9 cellular contexts compared by ENCODE assay signal in the genomic region with DNA sequence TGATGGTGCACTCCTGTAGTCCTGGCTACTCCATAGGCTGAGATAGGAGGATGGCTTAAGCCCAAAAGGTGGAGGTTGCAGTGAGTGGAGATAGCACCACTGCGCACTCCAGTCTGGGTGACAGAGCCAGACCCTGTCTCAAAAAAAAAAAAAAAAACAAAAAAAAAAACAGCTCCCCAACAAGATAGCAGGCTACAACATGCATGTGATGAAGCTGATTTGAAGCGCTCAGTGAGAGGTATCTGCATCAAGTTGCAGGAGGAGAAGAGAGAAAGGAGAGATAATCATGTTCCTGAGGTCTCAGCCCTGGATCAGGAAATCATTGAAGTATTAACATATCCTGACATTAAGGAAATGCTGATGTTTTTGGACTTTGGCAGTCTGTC. TPM values are rescaled to one million over a fixed set of nuclear protein-coding genes. Genes with fewer than 3 reads are reported as not detected.
DNase-seq lines count a peak whose midpoint lies in the region; ATAC-seq, FAIRE-seq and TF ChIP-seq lines count a peak whose summit lies in the region.
"Had no signal": no experiment of that assay in that cellular context is flagged by ENCODE, and none has a peak within 500 bp of the region (broad histone marks: within the 10 kb centered on the region; RNA-seq: fewer than 3 reads in every experiment).

No MANE protein-coding gene starts in this region.

- H3K27me3 Mint-ChIP-seq in activated naive CD4-positive, alpha-beta T cell treated with anti-CD3 and anti-CD28 coated beads for 36 hours (ENCODE audit: low read depth), result no peaks in the 10 kb centered on the region

- dilution Hi-C loops in endothelial cell of umbilical vein (cut with MboI; ENCODE audit: extremely low pct_ligation_motif_present, low sequenced_read_pairs), result no loop called here

- DNase-seq in activated naive CD4-positive, alpha-beta T cell treated with anti-CD3 and anti-CD28 coated beads for 36 hours, result no peak
- DNase-seq in activated naive CD4-positive, alpha-beta T cell treated with anti-CD3 and anti-CD28 coated beads, Interleukin-2, amount 50 U/mL, for 16 hours, result no peak
- DNase-seq in RKO (ENCODE audit: low spot score) (peak; percentile 13), endothelial cell of umbilical vein (ENCODE audit: low read depth, low spot score) (no peak), spleen (no peak), transverse colon (no peak), left lobe of liver (ENCODE audit: low spot score) (no peak)

- in situ Hi-C loops in transverse colon (cut with MboI; ENCODE audit: low pct_ligation_motif_present in 1 of 4, low pct_unique_long_range_greater_than_20kb in 1 of 4, low sequenced_read_pairs in 3 of 4), result loop anchor here in 2 of 4 donors (10.0 to 25.0 kb wide), 3 partner anchors 182 to 314 kb away; a partner anchor contains a TSS

- ATAC-seq in left lobe of liver (no peak), HG02970 (IDR thresholded peaks at IDR 0.05; ENCODE audit: low FRiP score, unreplicated experiment) (no peak)

- H3K4me2 ChIP-seq in endothelial cell of umbilical vein (ENCODE audit: insufficient read depth, low read length), result no peak overlapping the region

- H3K27ac Mint-ChIP-seq in activated naive CD4-positive, alpha-beta T cell treated with anti-CD3 and anti-CD28 coated beads for 36 hours, result no peak overlapping the region

- CTCF ChIA-PET in activated naive CD4-positive, alpha-beta T cell treated with anti-CD3 and anti-CD28 coated beads for 36 hours (lab: Charles Lee), result interaction anchor here (0.6 to 1.5 kb wide), 6 partner anchors 34 to 699 kb away, joined by 3 to 9 read pairs (median 3); a partner anchor contains a TSS
- CTCF ChIA-PET in endothelial cell of umbilical vein (lab: Charles Lee), result interaction anchor here (0.9 to 1.8 kb wide), 9 partner anchors 15 to 345 kb away, joined by 3 to 9 read pairs (median 4); a partner anchor contains a TSS

- BruUV-seq in endothelial cell of umbilical vein (replicated peaks; lab: Mats Ljungman, UMichigan), result no TSS peak

- FAIRE-seq in endothelial cell of umbilical vein (lab: Jason Lieb, UNC), result no peak

- H3K27ac ChIP-seq in endothelial cell of umbilical vein (ENCODE audit: insufficient read depth, low read depth, low read length) (no peak overlapping the region), spleen (peak overlapping the region in 5 of 8 donors; percentile 89 to 93 (median 91)), transverse colon (peak overlapping the region in 2 of 4 donors; percentile 87 to 95)

- peak overlapping the region; percentile 82 for H2AFZ ChIP-seq in endothelial cell of umbilical vein (ENCODE audit: low read depth, low read length)

- H3K4me1 Mint-ChIP-seq in activated naive CD4-positive, alpha-beta T cell treated with anti-CD3 and anti-CD28 coated beads for 36 hours (ENCODE audit: low read depth), result peaks cover 16% of the 10 kb centered on the region

- WGBS in spleen, 5 donors, result 91 to 97% (median 93%) methylated on average over 2 of the region's 2 CpGs
- 91 to 98% methylated on average over 1 to 2 of the region's 2 CpGs for WGBS in transverse colon (ENCODE audit: low coverage in 1 of 2), 2 donors

- no peak for TF ChIP-seq EP300 in transverse colon (IDR thresholded peaks at IDR 0.05; ENCODE audit: low read depth)

- intact Hi-C loops in activated naive CD4-positive, alpha-beta T cell treated with anti-CD3 and anti-CD28 coated beads for 36 hours (cut with micrococcal nuclease), result loop anchor here (1.0 to 5.0 kb wide), 6 partner anchors 66 to 616 kb away; a partner anchor contains a TSS
- intact Hi-C loops in endothelial cell of umbilical vein (cut with micrococcal nuclease) (loop anchor here (2.0 to 10.0 kb wide), 4 partner anchors 26 to 604 kb away; a partner anchor contains a TSS), spleen (cut with DNase I; ENCODE audit: low total_unique reads) (no loop called here), transverse colon (cut with DNase I; ENCODE audit: low total_unique reads) (no loop called here)

- H3K9me3 Mint-ChIP-seq in activated naive CD4-positive, alpha-beta T cell treated with anti-CD3 and anti-CD28 coated beads for 36 hours, result no peaks in the 10 kb centered on the region

- H3K27me3 ChIP-seq in endothelial cell of umbilical vein (ENCODE audit: control insufficient read depth in 2 of 2, insufficient read depth in 2 of 2, low read length in 2 of 2) (no peaks in the 10 kb centered on the region), spleen (replicated peaks in 1 of 7) (peaks cover 0 to 34% (median 0%) of the 10 kb centered on the region in 7 donors), transverse colon (no peaks in the 10 kb centered on the region)
- H3K27me3 ChIP-seq: BLaER1 had no signal

- H3K9me1 ChIP-seq in endothelial cell of umbilical vein (replicated peaks; ENCODE audit: control insufficient read depth, extremely low read depth, insufficient read depth, low read length), result no peaks in the 10 kb centered on the region

- H3K4me3 ChIP-seq in endothelial cell of umbilical vein (replicated peaks in 1 of 3; ENCODE audit: insufficient read depth in 1 of 3, low read depth in 1 of 3, low read length in 3 of 3) (no peak overlapping the region), spleen (no peak overlapping the region), transverse colon (no peak overlapping the region)

- peak overlapping the region; percentile 90 for H3K4me3 Mint-ChIP-seq in activated naive CD4-positive, alpha-beta T cell treated with anti-CD3 and anti-CD28 coated beads for 36 hours

- peaks cover 3% of the 10 kb centered on the region for H3K36me3 Mint-ChIP-seq in activated naive CD4-positive, alpha-beta T cell treated with anti-CD3 and anti-CD28 coated beads for 36 hours (ENCODE audit: low read depth)

- no peaks in the 10 kb centered on the region for H3K9me3 ChIP-seq in endothelial cell of umbilical vein (replicated peaks; ENCODE audit: control insufficient read depth, insufficient read depth, low read length)
- H3K9me3 ChIP-seq in spleen, result no peaks in the 10 kb centered on the region
- H3K9me3 ChIP-seq in transverse colon, result no peaks in the 10 kb centered on the region
- H3K9me3 ChIP-seq: BLaER1 had no signal

- H3K4me1 ChIP-seq in endothelial cell of umbilical vein (ENCODE audit: control insufficient read depth, extremely low read depth, insufficient read depth, low read length) (no peaks in the 10 kb centered on the region), spleen (peaks cover 4 to 46% (median 27%) of the 10 kb centered on the region in 6 donors), transverse colon (peaks cover 10 to 18% (median 13%) of the 10 kb centered on the region in 4 donors)

- H3K36me3 ChIP-seq in endothelial cell of umbilical vein (ENCODE audit: control insufficient read depth in 2 of 2, extremely low read depth in 1 of 2, insufficient read depth in 2 of 2, low read length in 2 of 2) (no peaks in the 10 kb centered on the region), spleen (peaks cover 0 to 16% (median 0%) of the 10 kb centered on the region in 6 donors), transverse colon (no peaks in the 10 kb centered on the region)
- H3K36me3 ChIP-seq: BLaER1 had no signal

- TF ChIP-seq CTCF in endothelial cell of umbilical vein (IDR thresholded peaks at IDR 0.05; ENCODE audit: extremely low read depth in 1 of 2, insufficient read depth in 1 of 2, low read depth in 1 of 2, low read length in 2 of 2) (no peak), spleen (IDR thresholded peaks at IDR 0.05 in 8 of 11, conservative IDR thresholded peaks at IDR 0.05 in 3 of 11) (no peak), transverse colon (IDR thresholded peaks at IDR 0.05) (no peak)

- no peak overlapping the region for H3K9ac ChIP-seq in endothelial cell of umbilical vein (replicated peaks; ENCODE audit: extremely low read depth, insufficient read depth, low read length)

- H3K79me2 ChIP-seq in endothelial cell of umbilical vein (ENCODE audit: control insufficient read depth, insufficient read depth, low read length), result peaks cover 3% of the 10 kb centered on the region

- no peaks in the 10 kb centered on the region for H4K20me1 ChIP-seq in endothelial cell of umbilical vein (replicated peaks; ENCODE audit: control insufficient read depth, extremely low read depth, insufficient read depth, low read length)
- H4K20me1 ChIP-seq: BLaER1 had no signal

- POLR2A ChIA-PET in endothelial cell of umbilical vein (lab: Charles Lee), result interaction anchor here (0.5 to 1.5 kb wide), 5 partner anchors 17 to 227 kb away, joined by 4 to 5 read pairs (median 5); a partner anchor contains a TSS

- no peak for TF ChIP-seq POLR2A in endothelial cell of umbilical vein (IDR thresholded peaks at IDR 0.05; ENCODE audit: low read depth, low read length)
- TF ChIP-seq POLR2A in spleen (IDR thresholded peaks at IDR 0.05), result no peak
- no peak for TF ChIP-seq POLR2A in transverse colon (IDR thresholded peaks at IDR 0.05)

RNA-seq across cellular contexts. Expression of a gene that starts 0.6 kb away (rescaled TPM):
- total RNA-seq in activated naive CD4-positive, alpha-beta T cell treated with anti-CD3 and anti-CD28 coated beads for 36 hours, result 10 to 100 TPM; 17.5 to 18.0 TPM
- 14.5 and 16.8 TPM in 2 replicates for total RNA-seq in endothelial cell of umbilical vein
- polyA plus RNA-seq in endothelial cell of umbilical vein, result 21.4 and 23.0 TPM in 2 replicates
- polyA plus RNA-seq in endothelial cell of umbilical vein (2011; cell fraction: cytosol; rRNA removed), result 16.5 and 19.6 TPM in 2 replicates
- polyA plus RNA-seq in endothelial cell of umbilical vein (2011; cell fraction: nucleus; rRNA removed), result 24.6 and 25.8 TPM in 2 replicates
- 8.5 and 9.2 TPM in 2 replicates for polyA plus RNA-seq in endothelial cell of umbilical vein (2012)
- polyA minus RNA-seq in endothelial cell of umbilical vein, result 10.1 and 13.0 TPM in 2 replicates
- 7.5 TPM for polyA minus RNA-seq in endothelial cell of umbilical vein (2011; cell fraction: cytosol; rRNA and poly(A)+ RNA removed)
- 20.7 and 24.6 TPM in 2 replicates for polyA minus RNA-seq in endothelial cell of umbilical vein (2011; cell fraction: nucleus; rRNA and poly(A)+ RNA removed)
- 10 to 100 TPM; 13.8 to 29.0 (median 21.9) TPM for total RNA-seq in spleen
- 10 to 100 TPM; 21.2 to 28.0 (median 23.1) TPM for polyA plus RNA-seq in spleen
- total RNA-seq in transverse colon, result 10 to 100 TPM in 3 of 4 donors, 1 to 10 TPM in 1; 5.2 to 54.5 (median 25.2) TPM
- total RNA-seq in left lobe of liver, result 5.4 TPM

RNA-seq across cellular contexts. Expression of a gene that starts 27.4 kb away (rescaled TPM):
- under 1 TPM; 0.15 to 0.38 TPM for total RNA-seq in activated naive CD4-positive, alpha-beta T cell treated with anti-CD3 and anti-CD28 coated beads for 36 hours
- total RNA-seq in endothelial cell of umbilical vein, result 1.9 and 4.4 TPM in 2 replicates
- polyA plus RNA-seq in endothelial cell of umbilical vein, result 5.9 and 6.2 TPM in 2 replicates
- polyA plus RNA-seq in endothelial cell of umbilical vein (2011; cell fraction: cytosol; rRNA removed), result 3.3 and 3.4 TPM in 2 replicates
- 4.5 and 5.2 TPM in 2 replicates for polyA plus RNA-seq in endothelial cell of umbilical vein (2011; cell fraction: nucleus; rRNA removed)
- 3.3 and 3.7 TPM in 2 replicates for polyA plus RNA-seq in endothelial cell of umbilical vein (2012)
- 3.2 and 5.8 TPM in 2 replicates for polyA minus RNA-seq in endothelial cell of umbilical vein
- 4.6 TPM for polyA minus RNA-seq in endothelial cell of umbilical vein (2011; cell fraction: cytosol; rRNA and poly(A)+ RNA removed)
- 1.0 and 2.9 TPM in 2 replicates for polyA minus RNA-seq in endothelial cell of umbilical vein (2011; cell fraction: nucleus; rRNA and poly(A)+ RNA removed)
- 10 to 100 TPM in 3 of 7 donors, 1 to 10 TPM in 4; 6.6 to 20.0 (median 8.7) TPM for total RNA-seq in spleen
- polyA plus RNA-seq in spleen, result 1 to 10 TPM; 1.8 to 7.1 (median 3.8) TPM
- total RNA-seq in transverse colon, result 10 to 100 TPM in 3 of 4 donors, not detected in 1; 11.3 to 24.8 (median 15.8) TPM
- total RNA-seq in left lobe of liver, result 0.73 TPM

Comparison
In these comparisons a context has a peak if more than half of its experiments do, and no peak if none do; other contexts are left out.
1. intact Hi-C loops: an anchor here in activated naive CD4-positive, alpha-beta T cell treated with anti-CD3 and anti-CD28 coated beads for 36 hours (1.0 to 5.0 kb wide) and endothelial cell of umbilical vein (2.0 to 10.0 kb wide); none called in spleen and transverse colon.